In genomic region chr7:103813970-103814369, GRCh38 we compare ENCODE assay signal across 28 cellular contexts.
"Had no signal": no experiment of that assay in that cellular context is flagged by ENCODE, and none has a peak within 500 bp of the region (broad histone marks: within the 10 kb centered on the region; RNA-seq: fewer than 3 reads in every experiment).

No MANE protein-coding gene starts in this region.

- H3K27me3 ChIP-seq: colonic mucosa, esophagus muscularis mucosa, esophagus squamous epithelium, foreskin keratinocyte, gastrocnemius medialis, gastroesophageal sphincter, heart left ventricle, heart right ventricle had no signal

- H3K9me3 ChIP-seq: colonic mucosa, esophagus muscularis mucosa, esophagus squamous epithelium, gastrocnemius medialis, gastroesophageal sphincter, heart left ventricle, heart right ventricle had no signal

- FAIRE-seq: colon, endometrium, endothelial cell of umbilical vein, frontal cortex had no signal

- H3K4me3 ChIP-seq: colonic mucosa, coronary artery, dorsolateral prefrontal cortex, esophagus muscularis mucosa, esophagus squamous epithelium, gastrocnemius medialis, gastroesophageal sphincter, heart left ventricle, heart right ventricle had no signal

- ATAC-seq: effector memory CD8-positive, alpha-beta T cell; esophagus mucosa; foreskin keratinocyte; gastrocnemius medialis; gastroesophageal sphincter; heart left ventricle; heart right ventricle had no signal

- H3K4me1 ChIP-seq: colonic mucosa, esophagus muscularis mucosa, esophagus squamous epithelium, foreskin keratinocyte, gastrocnemius medialis, gastroesophageal sphincter, heart left ventricle, heart right ventricle had no signal

- H3K27ac ChIP-seq: colonic mucosa, coronary artery, dorsolateral prefrontal cortex, epithelial cell of prostate, esophagus muscularis mucosa, esophagus squamous epithelium, foreskin keratinocyte, gastrocnemius medialis, gastroesophageal sphincter, heart left ventricle, heart right ventricle had no signal

- H3K36me3 ChIP-seq: colonic mucosa, esophagus muscularis mucosa, esophagus squamous epithelium, gastrocnemius medialis, gastroesophageal sphincter, heart left ventricle, heart right ventricle had no signal

- DNase-seq: colonic mucosa; cortex of kidney; dermis blood vessel endothelial cell; dorsolateral prefrontal cortex; effector CD4-positive, alpha-beta T cell; effector CD8-positive, alpha-beta T cell; effector memory CD4-positive, alpha-beta T cell; effector memory CD8-positive, alpha-beta T cell; endodermal cell; erythroblast; esophagus squamous epithelium; foreskin fibroblast; foreskin keratinocyte; foreskin melanocyte; gastrocnemius medialis; glutamatergic neuron; head of caudate nucleus; heart left ventricle; heart right ventricle had no signal
